ENCODE assay signal across 11 cellular contexts in the genomic region with DNA sequence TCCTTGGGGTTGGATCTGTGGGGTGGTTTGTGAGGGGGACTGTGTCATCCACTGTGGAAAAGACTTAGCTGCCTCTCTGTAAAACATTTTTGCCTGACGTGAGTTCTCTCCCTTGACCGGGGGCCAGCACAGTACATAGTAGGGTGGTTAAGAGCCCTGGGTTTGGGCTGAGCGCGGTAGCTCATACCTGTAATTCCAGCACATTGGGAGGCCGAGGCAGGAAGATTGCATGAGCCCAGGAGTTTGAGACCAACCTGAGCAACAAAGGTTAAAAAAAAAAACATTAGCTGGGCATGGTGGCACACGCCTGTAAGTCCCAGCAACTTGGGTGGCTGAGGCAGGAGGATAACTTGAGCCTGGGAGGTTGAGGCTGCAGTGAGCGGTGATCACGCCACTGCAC.
DNase-seq lines count a peak whose midpoint lies in the region; ATAC-seq, FAIRE-seq and TF ChIP-seq lines count a peak whose summit lies in the region.
"Had no signal": no experiment of that assay in that cellular context is flagged by ENCODE, and none has a peak within 500 bp of the region (broad histone marks: within the 10 kb centered on the region; RNA-seq: fewer than 3 reads in every experiment).

No MANE protein-coding gene starts in this region.

- FAIRE-seq in HepG2 (lab: Jason Lieb, UNC) = no peak

- no peak for TF ChIP-seq CTCF in right lobe of liver (IDR thresholded peaks at IDR 0.05)
- no peak for TF ChIP-seq CTCF in HepG2 (CRISPR knock-in tag; IDR thresholded peaks at IDR 0.05)
- no peak for TF ChIP-seq CTCF in dorsolateral prefrontal cortex (IDR thresholded peaks at IDR 0.05 in 54 of 56, conservative IDR thresholded peaks at IDR 0.05 in 2 of 56; ENCODE audit: low read depth in 1 of 56, partially characterized antibody in 56 of 56)
- TF ChIP-seq CTCF in nephron (IDR thresholded peaks at IDR 0.05; ENCODE audit: unreplicated experiment in 3 of 3) = no peak

- POLR2A ChIA-PET in HepG2 (lab: Yijun Ruan, JAX) = no interaction called here

- peak overlapping the region in 2 of 3 experiments; percentile 38 to 47 for H3K4me3 Mint-ChIP-seq in nephron

- H3K79me2 ChIP-seq in HepG2 (ENCODE audit: insufficient read depth, low read length) = no peaks in the 10 kb centered on the region

- H3K4me1 Mint-ChIP-seq in nephron = peaks cover 29% of the 10 kb centered on the region

- H3K4me1 ChIP-seq in right lobe of liver (peaks cover 0 to 36% (median 20%) of the 10 kb centered on the region in 4 donors), HepG2 (ENCODE audit: insufficient read depth, low read length) (no peaks in the 10 kb centered on the region), aorta (ENCODE audit: control insufficient read depth in 1 of 2, insufficient read depth in 2 of 2, low read length in 2 of 2) (peaks cover 0 to 2% of the 10 kb centered on the region in 2 donors)
- H3K4me1 ChIP-seq: Caco-2 had no signal

- H3K4me3 ChIP-seq in right lobe of liver (no peak overlapping the region), HepG2 (replicated peaks in 1 of 3; ENCODE audit: insufficient read depth in 1 of 3, low read depth in 2 of 3, low read length in 3 of 3) (no peak overlapping the region), dorsolateral prefrontal cortex (peak overlapping the region in 3 of 59 donors; percentile 68 to 81 (median 74)), aorta (ENCODE audit: low read length in 2 of 2) (no peak overlapping the region)
- H3K4me3 ChIP-seq: SK-N-MC had no signal

- intact Hi-C loops in right lobe of liver (cut with DNase I) = no loop called here
- intact Hi-C loops in HepG2 (cut with micrococcal nuclease; ENCODE audit: unreplicated experiment) = no loop called here
- intact Hi-C loops in dorsolateral prefrontal cortex (cut with DNase I) = no loop called here
- intact Hi-C loops in aorta (cut with DNase I) = no loop called here

- no peak overlapping the region for H3K4me2 ChIP-seq in HepG2 (ENCODE audit: low read depth, low read length)

- no peaks in the 10 kb centered on the region for H3K27me3 Mint-ChIP-seq in nephron (ENCODE audit: low read depth)

- CTCF ChIA-PET in HepG2 (lab: Yijun Ruan, JAX; ENCODE audit: low intra/inter-chr PET ratio, low total read pairs) = no interaction called here

- H3K36me3 ChIP-seq in right lobe of liver (no peaks in the 10 kb centered on the region), HepG2 (replicated peaks in 1 of 2; ENCODE audit: control insufficient read depth in 1 of 2, insufficient read depth in 2 of 2, low read length in 2 of 2) (no peaks in the 10 kb centered on the region), aorta (ENCODE audit: control insufficient read depth in 1 of 2, insufficient read depth in 2 of 2, low read length in 1 of 2) (no peaks in the 10 kb centered on the region)

- no peak overlapping the region for H3K27ac ChIP-seq in right lobe of liver
- no peak overlapping the region for H3K27ac ChIP-seq in HepG2 (ENCODE audit: extremely low read length, insufficient read depth, low read length)
- H3K27ac ChIP-seq in dorsolateral prefrontal cortex = peak overlapping the region; percentile 99 to 100 (median 100)
- H3K27ac ChIP-seq in aorta (ENCODE audit: low read depth in 1 of 2, low read length in 2 of 2) = peak overlapping the region; percentile 29 to 38

- no peak overlapping the region for H2AFZ ChIP-seq in HepG2 (ENCODE audit: low read length)

- TF ChIP-seq EP300 in HepG2 (IDR thresholded peaks at IDR 0.05; ENCODE audit: low read depth in 2 of 2, low read length in 2 of 2) (no peak), HepG2 (CRISPR knock-in tag; IDR thresholded peaks at IDR 0.05; ENCODE audit: borderline replicate concordance) (no peak)

- H3K27me3 ChIP-seq in right lobe of liver (no peaks in the 10 kb centered on the region), HepG2 (ENCODE audit: control insufficient read depth in 1 of 2, insufficient read depth in 2 of 2, low read length in 2 of 2) (peaks cover 26 to 85% of the 10 kb centered on the region in 2 experiments), dorsolateral prefrontal cortex (no peaks in the 10 kb centered on the region), aorta (ENCODE audit: control insufficient read depth in 1 of 2, insufficient read depth in 2 of 2, low read length in 1 of 2) (no peaks in the 10 kb centered on the region)

- H3K27ac Mint-ChIP-seq in nephron = peak overlapping the region; percentile 23 to 97 (median 41)

- no peak for ATAC-seq in right lobe of liver
- no peak for ATAC-seq in HepG2
- ATAC-seq in aorta (ENCODE audit: low FRiP score) = no peak
- no peak for ATAC-seq in GM21447 (IDR thresholded peaks at IDR 0.05; ENCODE audit: unreplicated experiment)

- DNase-seq in right lobe of liver = peak in 2 of 3 donors; percentile 8 to 41
- DNase-seq in HepG2 (ENCODE audit: low spot score) = no peak
- peak in 4 of 10 donors; percentile 6 to 26 (median 10) for DNase-seq in dorsolateral prefrontal cortex
- DNase-seq in aorta = peak in 1 of 2 donors; percentile 47
- no peak for DNase-seq in HPDE6-E6E7 (ENCODE audit: extremely low spot score)
- no peak for DNase-seq in epidermal melanocyte (ENCODE audit: insufficient read length, low spot score)
- DNase-seq: NCI-H187 had no signal

- BruUV-seq in HepG2 (replicated peaks; lab: Mats Ljungman, UMichigan) = no TSS peak

- H3K9me3 ChIP-seq in right lobe of liver (no peaks in the 10 kb centered on the region), HepG2 (ENCODE audit: low read length) (no peaks in the 10 kb centered on the region), aorta (ENCODE audit: control insufficient read depth, low read length) (no peaks in the 10 kb centered on the region)
- H3K9me3 ChIP-seq: Caco-2 had no signal

- in situ Hi-C loops in HepG2 (cut with HindIII; ENCODE audit: extremely low pct_ligation_motif_present, low pct_unique_long_range_greater_than_20kb) = no loop called here

- H3K9me3 Mint-ChIP-seq in nephron = no peaks in the 10 kb centered on the region

- no peak overlapping the region for H3K9ac ChIP-seq in HepG2 (ENCODE audit: insufficient read depth, low read depth, low read length)

- TF ChIP-seq RAD21 in HepG2 (CRISPR knock-in tag; IDR thresholded peaks at IDR 0.05) = no peak

- no peaks in the 10 kb centered on the region for H4K20me1 ChIP-seq in HepG2 (ENCODE audit: insufficient read depth, low read length)

- TF ChIP-seq POLR2A in right lobe of liver (IDR thresholded peaks at IDR 0.05) (no peak), HepG2 (IDR thresholded peaks at IDR 0.05; ENCODE audit: insufficient read depth in 1 of 2, low read depth in 2 of 2, low read length in 2 of 2) (no peak)

- WGBS in right lobe of liver (ENCODE audit: insufficient coverage, low coverage, low lambda C conversion rate, missing lambda C conversion rate) = 77% methylated on average over 6 of the region's 8 CpGs
- 43% methylated on average over 8 of the region's 8 CpGs for WGBS in HepG2 (ENCODE audit: low lambda C conversion rate)
- WGBS in aorta, 2 donors = 79 to 81% methylated on average over 8 of the region's 8 CpGs

- H3K36me3 Mint-ChIP-seq in nephron (ENCODE audit: low read depth) = no peaks in the 10 kb centered on the region

TF ChIP-seq in HepG2, 621 proteins besides CTCF, POLR2A, EP300 and RAD21:
- TF ChIP-seq ZNF468 (CRISPR knock-in tag; IDR thresholded peaks at IDR 0.05) (no peak), ZNF556 (CRISPR knock-in tag; IDR thresholded peaks at IDR 0.05; ENCODE audit: borderline replicate concordance) (no peak)
- TF ChIP-seq, protein P1, sequence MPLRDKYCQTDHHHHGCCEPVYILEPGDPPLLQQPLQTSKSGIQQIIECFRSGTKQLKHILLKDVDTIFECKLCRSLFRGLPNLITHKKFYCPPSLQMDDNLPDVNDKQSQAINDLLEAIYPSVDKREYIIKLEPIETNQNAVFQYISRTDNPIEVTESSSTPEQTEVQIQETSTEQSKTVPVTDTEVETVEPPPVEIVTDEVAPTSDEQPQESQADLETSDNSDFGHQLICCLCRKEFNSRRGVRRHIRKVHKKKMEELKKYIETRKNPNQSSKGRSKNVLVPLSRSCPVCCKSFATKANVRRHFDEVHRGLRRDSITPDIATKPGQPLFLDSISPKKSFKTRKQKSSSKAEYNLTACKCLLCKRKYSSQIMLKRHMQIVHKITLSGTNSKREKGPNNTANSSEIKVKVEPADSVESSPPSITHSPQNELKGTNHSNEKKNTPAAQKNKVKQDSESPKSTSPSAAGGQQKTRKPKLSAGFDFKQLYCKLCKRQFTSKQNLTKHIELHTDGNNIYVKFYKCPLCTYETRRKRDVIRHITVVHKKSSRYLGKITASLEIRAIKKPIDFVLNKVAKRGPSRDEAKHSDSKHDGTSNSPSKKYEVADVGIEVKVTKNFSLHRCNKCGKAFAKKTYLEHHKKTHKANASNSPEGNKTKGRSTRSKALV (CRISPR knock-in tag; IDR thresholded peaks at IDR 0.05) = no peak

Comparison
In these comparisons a context has a peak if more than half of its experiments do, and no peak if none do; other contexts are left out.
1. DNase-seq: peak in right lobe of liver (2 of 3); none in HepG2 (single experiment), HPDE6-E6E7 (single experiment) and epidermal melanocyte (single experiment).
2. H3K27ac ChIP-seq: peak in dorsolateral prefrontal cortex (59 of 59) and aorta (2 of 2); none in right lobe of liver (0 of 3) and HepG2 (single experiment).